Comparison of ENCODE assay signal across 2 cellular contexts in genomic region chr2:196468394-196468793, GRCh38.
TF ChIP-seq lines count a peak whose summit lies in the region.

No MANE protein-coding gene starts in this region.

TF ChIP-seq in IMR-90, 13 proteins besides CTCF, POLR2A, EP300 and RAD21:
- TF ChIP-seq ELK1 (IDR thresholded peaks at IDR 0.05; ENCODE audit: borderline replicate concordance, low read depth, low read length): no peak
- no peak for TF ChIP-seq FOS (IDR thresholded peaks at IDR 0.05; ENCODE audit: low read depth, low read length)
- TF ChIP-seq MAZ (IDR thresholded peaks at IDR 0.05; ENCODE audit: borderline replicate concordance, low read depth, low read length): no peak
- no peak for TF ChIP-seq BHLHE40 (IDR thresholded peaks at IDR 0.05; ENCODE audit: low read depth, low read length)
- TF ChIP-seq NFE2L2 (IDR thresholded peaks at IDR 0.05; ENCODE audit: low read depth, low read length): no peak
- no peak for TF ChIP-seq CHD1 (IDR thresholded peaks at IDR 0.05; ENCODE audit: low read depth, low read length)
- no peak for TF ChIP-seq MXI1 (IDR thresholded peaks at IDR 0.05; ENCODE audit: borderline replicate concordance, low read depth, low read length)
- no peak for TF ChIP-seq MAFK (IDR thresholded peaks at IDR 0.05; ENCODE audit: low read depth, low read length)
- TF ChIP-seq, protein P1, sequence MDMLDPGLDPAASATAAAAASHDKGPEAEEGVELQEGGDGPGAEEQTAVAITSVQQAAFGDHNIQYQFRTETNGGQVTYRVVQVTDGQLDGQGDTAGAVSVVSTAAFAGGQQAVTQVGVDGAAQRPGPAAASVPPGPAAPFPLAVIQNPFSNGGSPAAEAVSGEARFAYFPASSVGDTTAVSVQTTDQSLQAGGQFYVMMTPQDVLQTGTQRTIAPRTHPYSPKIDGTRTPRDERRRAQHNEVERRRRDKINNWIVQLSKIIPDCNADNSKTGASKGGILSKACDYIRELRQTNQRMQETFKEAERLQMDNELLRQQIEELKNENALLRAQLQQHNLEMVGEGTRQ (IDR thresholded peaks at IDR 0.05; ENCODE audit: low read depth, low read length): no peak
- TF ChIP-seq CEBPB (IDR thresholded peaks at IDR 0.05; ENCODE audit: low read depth, low read length): no peak
- TF ChIP-seq SMC3 (IDR thresholded peaks at IDR 0.05; ENCODE audit: low read depth, low read length): no peak
- TF ChIP-seq RCOR1 (IDR thresholded peaks at IDR 0.05; ENCODE audit: insufficient replicate concordance, low read length): no peak
- no peak for TF ChIP-seq RFX5 (IDR thresholded peaks at IDR 0.05; ENCODE audit: low read depth, low read length)

TF ChIP-seq in K562, 482 proteins besides CTCF, POLR2A, EP300 and RAD21:
- TF ChIP-seq YY1 (IDR thresholded peaks at IDR 0.05; ENCODE audit: borderline replicate concordance in 1 of 3, control insufficient read depth in 1 of 3, extremely low read depth in 1 of 3, insufficient read depth in 3 of 3, insufficient read length in 1 of 3, insufficient replicate concordance in 2 of 3, low read depth in 1 of 3, low read length in 2 of 3) (no peak), ZBED1 (IDR thresholded peaks at IDR 0.05) (no peak), TBP (optimal IDR thresholded peaks at IDR 0.05; ENCODE audit: low read depth, low read length) (no peak), RBM25 (IDR thresholded peaks at IDR 0.05; ENCODE audit: low read depth, low read length, severe bottlenecking) (no peak), GTF2E2 (tag; IDR thresholded peaks at IDR 0.05) (no peak), KDM1A (IDR thresholded peaks at IDR 0.05) (no peak), ZNF224 (CRISPR knock-in tag; IDR thresholded peaks at IDR 0.05) (no peak), NFIX (CRISPR knock-in tag; IDR thresholded peaks at IDR 0.05; ENCODE audit: low read depth) (no peak), ETV1 (tag; conservative IDR thresholded peaks at IDR 0.05; ENCODE audit: low read depth) (no peak), SP2 (IDR thresholded peaks at IDR 0.05; ENCODE audit: extremely low read depth, low read depth, low read length, poor library complexity, severe bottlenecking) (no peak), SNIP1 (IDR thresholded peaks at IDR 0.05; ENCODE audit: low read depth) (no peak), ETV6 (IDR thresholded peaks at IDR 0.05; ENCODE audit: borderline replicate concordance in 1 of 2, low read depth in 2 of 2, low read length in 1 of 2) (no peak), ETV6 (CRISPR knock-in tag; IDR thresholded peaks at IDR 0.05; ENCODE audit: borderline replicate concordance) (no peak), HNRNPK (IDR thresholded peaks at IDR 0.05; ENCODE audit: low read depth, low read length, poor library complexity, severe bottlenecking) (no peak)
- TF ChIP-seq, protein P2, sequence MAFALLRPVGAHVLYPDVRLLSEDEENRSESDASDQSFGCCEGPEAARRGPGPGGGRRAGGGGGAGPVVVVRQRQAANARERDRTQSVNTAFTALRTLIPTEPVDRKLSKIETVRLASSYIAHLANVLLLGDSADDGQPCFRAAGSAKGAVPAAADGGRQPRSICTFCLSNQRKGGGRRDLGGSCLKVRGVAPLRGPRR (CRISPR knock-in tag; IDR thresholded peaks at IDR 0.05): no peak
- TF ChIP-seq, protein P3, sequence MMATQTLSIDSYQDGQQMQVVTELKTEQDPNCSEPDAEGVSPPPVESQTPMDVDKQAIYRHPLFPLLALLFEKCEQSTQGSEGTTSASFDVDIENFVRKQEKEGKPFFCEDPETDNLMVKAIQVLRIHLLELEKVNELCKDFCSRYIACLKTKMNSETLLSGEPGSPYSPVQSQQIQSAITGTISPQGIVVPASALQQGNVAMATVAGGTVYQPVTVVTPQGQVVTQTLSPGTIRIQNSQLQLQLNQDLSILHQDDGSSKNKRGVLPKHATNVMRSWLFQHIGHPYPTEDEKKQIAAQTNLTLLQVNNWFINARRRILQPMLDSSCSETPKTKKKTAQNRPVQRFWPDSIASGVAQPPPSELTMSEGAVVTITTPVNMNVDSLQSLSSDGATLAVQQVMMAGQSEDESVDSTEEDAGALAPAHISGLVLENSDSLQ (IDR thresholded peaks at IDR 0.05): no peak
